Comparison of ENCODE assay signal across 10 cellular contexts in the genomic region with DNA sequence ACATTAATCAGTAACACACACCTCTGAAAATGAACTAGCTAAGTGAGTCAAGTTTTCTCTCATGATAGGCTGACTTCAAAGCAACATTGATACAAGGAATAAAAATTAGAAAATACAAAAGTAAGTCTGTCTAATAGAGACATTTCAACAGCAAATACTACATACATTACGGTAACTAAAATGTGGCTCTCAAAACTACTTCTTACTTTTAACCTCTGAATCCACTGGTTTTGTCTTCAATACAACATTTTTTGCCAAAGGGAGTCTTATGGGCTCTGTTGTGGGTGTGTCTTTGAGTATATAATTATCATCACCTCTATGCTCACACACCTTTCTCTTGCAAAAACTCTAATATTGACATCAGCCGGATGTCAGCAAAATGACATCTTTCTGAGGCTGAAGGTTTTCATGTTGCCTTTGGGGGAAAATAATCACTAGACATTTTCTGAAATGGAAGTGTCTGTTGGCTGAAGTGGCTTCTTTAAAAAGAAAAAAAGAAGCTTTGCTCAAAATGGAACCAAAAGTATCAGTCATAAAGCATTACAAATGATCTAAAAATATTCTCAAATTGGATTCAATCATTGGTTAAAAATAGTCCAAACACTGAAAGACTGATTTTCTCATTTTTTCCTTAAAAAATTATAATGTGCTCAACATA. TPM values are rescaled to one million over a fixed set of nuclear protein-coding genes. Genes with fewer than 3 reads are reported as not detected.
DNase-seq lines count a peak whose midpoint lies in the region; ATAC-seq and TF ChIP-seq lines count a peak whose summit lies in the region.
"Had no signal": no experiment of that assay in that cellular context is flagged by ENCODE, and none has a peak within 500 bp of the region (broad histone marks: within the 10 kb centered on the region; RNA-seq: fewer than 3 reads in every experiment).

No MANE protein-coding gene starts in this region.

- DNase-seq in SK-N-SH (no peak), substantia nigra (lab: John Stamatoyannopoulos, UW) (no peak), WERI-Rb-1 (no peak), COR-L47 (lab: John Stamatoyannopoulos, UW) (no peak)
- DNase-seq in natural killer cell treated with Interleukin-12 subunit alpha and Interleukin-12 subunit beta and Interleukin-15 and Interleukin-18, amount 100 ng/mL, for 72 hours (ENCODE audit: low spot score), result no peak
- DNase-seq: PC-9 had no signal

- H2AFZ ChIP-seq in SK-N-SH (ENCODE audit: low read depth) (no peak overlapping the region), OCI-LY3 (ENCODE audit: low read depth, low read length) (no peak overlapping the region)
- H2AFZ ChIP-seq: PC-9 had no signal

- H3K9ac ChIP-seq in SK-N-SH (peak overlapping the region; percentile 65; the same call in 1 of the 2 replicates), OCI-LY3 (ENCODE audit: low read length) (peak overlapping the region; percentile 77)

- no peaks in the 10 kb centered on the region for H3K9me3 ChIP-seq in SK-N-SH
- H3K9me3 ChIP-seq in OCI-LY3 (ENCODE audit: insufficient read depth, low read length), result peaks cover 5% of the 10 kb centered on the region; the same call in 1 of the 2 replicates
- H3K9me3 ChIP-seq in WERI-Rb-1 (ENCODE audit: severe bottlenecking), result peaks cover 7% of the 10 kb centered on the region

- no peaks in the 10 kb centered on the region for H3K9me2 ChIP-seq in SK-N-SH

- H3K27me3 Mint-ChIP-seq in natural killer cell treated with Interleukin-12 subunit alpha and Interleukin-12 subunit beta and Interleukin-15 and Interleukin-18, amount 100 ng/mL, for 72 hours, result no peaks in the 10 kb centered on the region

- H4K20me1 ChIP-seq in SK-N-SH (ENCODE audit: insufficient read depth) (no peaks in the 10 kb centered on the region), OCI-LY3 (ENCODE audit: insufficient read depth, low read length) (no peaks in the 10 kb centered on the region)

- H3K79me2 ChIP-seq in SK-N-SH (ENCODE audit: insufficient read depth) (peaks cover 69% of the 10 kb centered on the region), OCI-LY3 (ENCODE audit: low read length) (peaks cover 39% of the 10 kb centered on the region)

- peaks cover 35% of the 10 kb centered on the region for H3K36me3 Mint-ChIP-seq in natural killer cell treated with Interleukin-12 subunit alpha and Interleukin-12 subunit beta and Interleukin-15 and Interleukin-18, amount 100 ng/mL, for 72 hours

- no peak for TF ChIP-seq EP300 in SK-N-SH (IDR thresholded peaks at IDR 0.05; ENCODE audit: borderline replicate concordance in 1 of 2, low read depth in 1 of 2, low read length in 1 of 2)

- TF ChIP-seq CTCF in SK-N-SH (IDR thresholded peaks at IDR 0.05) (no peak), OCI-LY3 (IDR thresholded peaks at IDR 0.05; ENCODE audit: low read depth, low read length) (no peak), WERI-Rb-1 (IDR thresholded peaks at IDR 0.05; ENCODE audit: low read depth, low read length) (no peak)

- peak overlapping the region; percentile 77 for H3K4me2 ChIP-seq in SK-N-SH
- peak overlapping the region; percentile 94 for H3K4me2 ChIP-seq in OCI-LY3 (ENCODE audit: low read length)

- TF ChIP-seq RAD21 in SK-N-SH (IDR thresholded peaks at IDR 0.05; ENCODE audit: low read length), result no peak

- H3K4me3 ChIP-seq in SK-N-SH (ENCODE audit: low read depth in 2 of 2, low read length in 1 of 2) (no peak overlapping the region; a peak in 1 of 4 replicates), OCI-LY3 (ENCODE audit: low read length) (peak overlapping the region; percentile 71), WERI-Rb-1 (ENCODE audit: low read depth, low read length) (no peak overlapping the region)
- H3K4me3 ChIP-seq: PC-9 had no signal

- H3K4me1 Mint-ChIP-seq in natural killer cell treated with Interleukin-12 subunit alpha and Interleukin-12 subunit beta and Interleukin-15 and Interleukin-18, amount 100 ng/mL, for 72 hours (ENCODE audit: low read depth in 2 of 2), result peaks cover 59 to 85% of the 10 kb centered on the region in 2 donors

- 92% methylated on average over 2 of the region's 2 CpGs for WGBS in SK-N-SH (ENCODE audit: low lambda C conversion rate)

- H3K27me3 ChIP-seq in SK-N-SH (ENCODE audit: insufficient read depth), result no peaks in the 10 kb centered on the region
- no peaks in the 10 kb centered on the region for H3K27me3 ChIP-seq in OCI-LY3 (ENCODE audit: low read depth, low read length)
- no peaks in the 10 kb centered on the region for H3K27me3 ChIP-seq in WERI-Rb-1 (ENCODE audit: insufficient read depth, low read depth, severe bottlenecking)

- H3K27ac Mint-ChIP-seq in natural killer cell treated with Interleukin-12 subunit alpha and Interleukin-12 subunit beta and Interleukin-15 and Interleukin-18, amount 100 ng/mL, for 72 hours, result peak overlapping the region; percentile 95 to 96

- H3K4me1 ChIP-seq in SK-N-SH (ENCODE audit: control insufficient read depth in 1 of 2, insufficient read depth in 2 of 2, low read depth in 1 of 2, low read length in 1 of 2) (peaks cover 35 to 47% of the 10 kb centered on the region in 2 experiments), OCI-LY3 (ENCODE audit: low read length) (peaks cover 80% of the 10 kb centered on the region)

- H3K4me3 Mint-ChIP-seq in natural killer cell treated with Interleukin-12 subunit alpha and Interleukin-12 subunit beta and Interleukin-15 and Interleukin-18, amount 100 ng/mL, for 72 hours, result peak overlapping the region; percentile 73

- H3K27ac ChIP-seq in SK-N-SH (ENCODE audit: low read depth in 2 of 2, low read length in 1 of 2) (peak overlapping the region; percentile 93 to 98), OCI-LY3 (ENCODE audit: low read length) (peak overlapping the region; percentile 96), substantia nigra (ENCODE audit: low read depth, low read length, poor library complexity, severe bottlenecking) (no peak overlapping the region), WERI-Rb-1 (no peak overlapping the region)
- H3K27ac ChIP-seq: 22Rv1 had no signal

- peaks cover 12% of the 10 kb centered on the region for H3K9me3 Mint-ChIP-seq in natural killer cell treated with Interleukin-12 subunit alpha and Interleukin-12 subunit beta and Interleukin-15 and Interleukin-18, amount 100 ng/mL, for 72 hours

- CTCF ChIA-PET in SK-N-SH (lab: Yijun Ruan, JAX), result interaction anchor here (0.8 to 5.2 kb wide), 4 partner anchors 9 to 201 kb away, joined by 3 to 24 read pairs (median 12); no protein-coding TSS in a partner anchor

- POLR2A ChIA-PET in SK-N-SH (lab: Yijun Ruan, JAX), result no interaction called here

- ATAC-seq in SK-N-SH treated with all-trans-retinoic acid at 6 μM for 48 hours (no peak), HG02623 (IDR thresholded peaks at IDR 0.05; ENCODE audit: unreplicated experiment) (peak; percentile 3)
- ATAC-seq in natural killer cell treated with Interleukin-12 subunit alpha and Interleukin-12 subunit beta and Interleukin-15 and Interleukin-18, amount 100 ng/mL, for 72 hours, result no peak

- peaks cover 20 to 36% of the 10 kb centered on the region in 2 experiments for H3K36me3 ChIP-seq in SK-N-SH (replicated peaks in 1 of 2; ENCODE audit: control insufficient read depth in 1 of 2, insufficient read depth in 2 of 2, low read length in 1 of 2)
- peaks cover 23% of the 10 kb centered on the region for H3K36me3 ChIP-seq in OCI-LY3 (replicated peaks; ENCODE audit: low read depth, low read length)
- no peaks in the 10 kb centered on the region for H3K36me3 ChIP-seq in WERI-Rb-1

- H3F3A ChIP-seq in SK-N-SH (replicated peaks; ENCODE audit: insufficient read depth), result peaks cover 53% of the 10 kb centered on the region

TF ChIP-seq in SK-N-SH, 30 proteins besides CTCF, POLR2A, EP300 and RAD21:
- TF ChIP-seq, protein P1, sequence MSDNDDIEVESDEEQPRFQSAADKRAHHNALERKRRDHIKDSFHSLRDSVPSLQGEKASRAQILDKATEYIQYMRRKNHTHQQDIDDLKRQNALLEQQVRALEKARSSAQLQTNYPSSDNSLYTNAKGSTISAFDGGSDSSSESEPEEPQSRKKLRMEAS (IDR thresholded peaks at IDR 0.05; ENCODE audit: low read depth), result no peak
- TF ChIP-seq, protein P2, sequence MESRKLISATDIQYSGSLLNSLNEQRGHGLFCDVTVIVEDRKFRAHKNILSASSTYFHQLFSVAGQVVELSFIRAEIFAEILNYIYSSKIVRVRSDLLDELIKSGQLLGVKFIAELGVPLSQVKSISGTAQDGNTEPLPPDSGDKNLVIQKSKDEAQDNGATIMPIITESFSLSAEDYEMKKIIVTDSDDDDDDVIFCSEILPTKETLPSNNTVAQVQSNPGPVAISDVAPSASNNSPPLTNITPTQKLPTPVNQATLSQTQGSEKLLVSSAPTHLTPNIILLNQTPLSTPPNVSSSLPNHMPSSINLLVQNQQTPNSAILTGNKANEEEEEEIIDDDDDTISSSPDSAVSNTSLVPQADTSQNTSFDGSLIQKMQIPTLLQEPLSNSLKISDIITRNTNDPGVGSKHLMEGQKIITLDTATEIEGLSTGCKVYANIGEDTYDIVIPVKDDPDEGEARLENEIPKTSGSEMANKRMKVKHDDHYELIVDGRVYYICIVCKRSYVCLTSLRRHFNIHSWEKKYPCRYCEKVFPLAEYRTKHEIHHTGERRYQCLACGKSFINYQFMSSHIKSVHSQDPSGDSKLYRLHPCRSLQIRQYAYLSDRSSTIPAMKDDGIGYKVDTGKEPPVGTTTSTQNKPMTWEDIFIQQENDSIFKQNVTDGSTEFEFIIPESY (IDR thresholded peaks at IDR 0.05; ENCODE audit: borderline replicate concordance, low read depth), result no peak

TF ChIP-seq in SK-N-SH treated with all-trans-retinoic acid at 6 μM for 48 hours, 23 proteins besides CTCF, POLR2A, EP300 and RAD21:
- no peak for TF ChIP-seq ZNF8 (CRISPR knock-in tag; IDR thresholded peaks at IDR 0.05)
- TF ChIP-seq, protein P3, sequence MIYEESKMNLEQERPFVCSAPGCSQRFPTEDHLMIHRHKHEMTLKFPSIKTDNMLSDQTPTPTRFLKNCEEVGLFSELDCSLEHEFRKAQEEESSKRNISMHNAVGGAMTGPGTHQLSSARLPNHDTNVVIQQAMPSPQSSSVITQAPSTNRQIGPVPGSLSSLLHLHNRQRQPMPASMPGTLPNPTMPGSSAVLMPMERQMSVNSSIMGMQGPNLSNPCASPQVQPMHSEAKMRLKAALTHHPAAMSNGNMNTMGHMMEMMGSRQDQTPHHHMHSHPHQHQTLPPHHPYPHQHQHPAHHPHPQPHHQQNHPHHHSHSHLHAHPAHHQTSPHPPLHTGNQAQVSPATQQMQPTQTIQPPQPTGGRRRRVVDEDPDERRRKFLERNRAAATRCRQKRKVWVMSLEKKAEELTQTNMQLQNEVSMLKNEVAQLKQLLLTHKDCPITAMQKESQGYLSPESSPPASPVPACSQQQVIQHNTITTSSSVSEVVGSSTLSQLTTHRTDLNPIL (CRISPR knock-in tag; IDR thresholded peaks at IDR 0.05; ENCODE audit: low read depth), result no peak
- no peak for TF ChIP-seq ESRRG (CRISPR knock-in tag; IDR thresholded peaks at IDR 0.05)

RNA-seq across cellular contexts. Expression of a gene that starts 41.8 kb away (rescaled TPM):
- 13.8 and 16.3 TPM in 2 replicates for polyA plus RNA-seq in SK-N-SH (2012; rRNA removed)
- 14.7 and 21.1 TPM in 2 replicates for polyA plus RNA-seq in SK-N-SH (2012; cell fraction: cytosol; rRNA removed)
- polyA plus RNA-seq in SK-N-SH (2012; cell fraction: nucleus; rRNA removed), result 13.0 and 33.6 TPM in 2 replicates
- 10 to 100 TPM; 31.1 to 62.6 TPM for total RNA-seq in natural killer cell treated with Interleukin-12 subunit alpha and Interleukin-12 subunit beta and Interleukin-15 and Interleukin-18, amount 100 ng/mL, for 72 hours

Comparison
In these comparisons a context has a peak if more than half of its experiments do, and no peak if none do; other contexts are left out.
1. H3K27ac ChIP-seq: peak in SK-N-SH (2 of 2) and OCI-LY3 (single experiment); none in substantia nigra (single experiment) and WERI-Rb-1 (single experiment).